9 cellular contexts compared by ENCODE assay signal in genomic region chr1:110674337-110675059, GRCh38. TPM values are rescaled to one million over a fixed set of nuclear protein-coding genes. Genes with fewer than 3 reads are reported as not detected.
DNase-seq lines count a peak whose midpoint lies in the region; ATAC-seq and TF ChIP-seq lines count a peak whose summit lies in the region.
"Had no signal": no experiment of that assay in that cellular context is flagged by ENCODE, and none has a peak within 500 bp of the region (broad histone marks: within the 10 kb centered on the region; RNA-seq: fewer than 3 reads in every experiment).

Gene KCNA3, minus strand, starts transcription at chr1:110674940. Its CDS starts 131 bp downstream, at chr1:110674809.

- H3K27ac ChIP-seq in dorsolateral prefrontal cortex (peak within 1 kb of the TSS in 57 of 59 donors; percentile 10 to 94 (median 75)), muscle layer of duodenum (ENCODE audit: low read length) (no peak within 1 kb of the TSS)

- H3K27me3 ChIP-seq in MG63 (peaks cover 74% of the 10 kb centered on the region), dorsolateral prefrontal cortex (peaks cover 0 to 79% (median 45%) of the 10 kb centered on the region in 45 donors), muscle layer of duodenum (ENCODE audit: low read depth, low read length) (peaks cover 30% of the 10 kb centered on the region)

- H3K4me3 ChIP-seq in GM12864 (ENCODE audit: low read depth, low read length), result peak within 1 kb of the TSS; percentile 66
- H3K4me3 ChIP-seq in MG63, result peak within 1 kb of the TSS; percentile 18
- H3K4me3 ChIP-seq in dorsolateral prefrontal cortex, result peak within 1 kb of the TSS; percentile 43 to 76 (median 63)
- H3K4me3 ChIP-seq in muscle layer of duodenum (ENCODE audit: low read depth in 1 of 2, low read length in 2 of 2), result peak within 1 kb of the TSS; percentile 30 to 76

- ATAC-seq in HG02981 (IDR thresholded peaks at IDR 0.05; ENCODE audit: unreplicated experiment), result no peak

- DNase-seq in GM12864 (ENCODE audit: low read depth) (no peak), MG63 (peak; percentile 37), dorsolateral prefrontal cortex (peak in 7 of 10 donors; percentile 33 to 82 (median 48)), A172 (ENCODE audit: low spot score) (no peak)
- DNase-seq in activated CD4-positive, alpha-beta T cell treated with anti-CD3 and anti-CD28 coated beads for 4 hours, result peak; percentile 64 to 65
- peak; percentile 51 to 76 for DNase-seq in stimulated activated CD8-positive, alpha-beta memory T cell treated with anti-CD3 and anti-CD28 coated beads, Interleukin-7, amount 100 ng/mL, for 4 hours (ENCODE audit: low read depth in 2 of 2)

- intact Hi-C loops in dorsolateral prefrontal cortex (cut with DNase I), result loop anchor here in 1 of 2 donors (5.0 kb wide), 1 partner anchor 38 kb away; no protein-coding TSS in a partner anchor

- H3K36me3 ChIP-seq in MG63 (no peaks in the 10 kb centered on the region), muscle layer of duodenum (ENCODE audit: control insufficient read depth in 1 of 2, insufficient read depth in 2 of 2, low read length in 2 of 2) (no peaks in the 10 kb centered on the region)

- H3K4me1 ChIP-seq in muscle layer of duodenum (ENCODE audit: control insufficient read depth in 1 of 2, insufficient read depth in 2 of 2, low read length in 2 of 2), result peaks cover 0 to 15% of the 10 kb centered on the region in 2 donors

- H3K9me3 ChIP-seq in MG63, result no peaks in the 10 kb centered on the region
- H3K9me3 ChIP-seq in muscle layer of duodenum (ENCODE audit: control insufficient read depth in 1 of 2, low read length in 2 of 2), result no peaks in the 10 kb centered on the region

- TF ChIP-seq CTCF in GM12864 (IDR thresholded peaks at IDR 0.05; ENCODE audit: low read depth, low read length, missing control alignments) (peak; percentile 32), dorsolateral prefrontal cortex (IDR thresholded peaks at IDR 0.05 in 54 of 56, conservative IDR thresholded peaks at IDR 0.05 in 2 of 56; ENCODE audit: low read depth in 1 of 56, partially characterized antibody in 56 of 56) (peak in 4 of 56 donors; percentile 11 to 27 (median 18))

RNA-seq across cellular contexts. Expression of gene KCNA3, which starts in this region (rescaled TPM):
- not detected in 2 replicates for total RNA-seq in MG63 (2014; rRNA removed; shearing (Covaris generic); ENCODE audit: low replicate concordance)
- total RNA-seq in dorsolateral prefrontal cortex, result 10 to 100 TPM in 112 of 120 experiments, 1 to 10 TPM in 8; 4.9 to 30.7 (median 16.4) TPM
- total RNA-seq in A172 (2014; rRNA removed; shearing (Covaris generic)), result not detected in 2 replicates
- total RNA-seq: M059J had no signal

Comparison
In these comparisons a context has a peak if more than half of its experiments do, and no peak if none do; other contexts are left out.
1. Peak in DNase-seq and H3K4me3 ChIP-seq in MG63; RNA of the gene not detected or under 1 TPM.
2. DNase-seq: peak in activated CD4-positive, alpha-beta T cell treated with anti-CD3 and anti-CD28 coated beads for 4 hours (2 of 2), dorsolateral prefrontal cortex (7 of 10) and stimulated activated CD8-positive, alpha-beta memory T cell treated with anti-CD3 and anti-CD28 coated beads, Interleukin-7, amount 100 ng/mL, for 4 hours (2 of 2); none in GM12864 (single experiment) and A172 (single experiment).
3. Peak in every context shown above with its lines, with median percentiles within 50 percentile points of each other: H3K4me3 ChIP-seq.